In the genomic region with DNA sequence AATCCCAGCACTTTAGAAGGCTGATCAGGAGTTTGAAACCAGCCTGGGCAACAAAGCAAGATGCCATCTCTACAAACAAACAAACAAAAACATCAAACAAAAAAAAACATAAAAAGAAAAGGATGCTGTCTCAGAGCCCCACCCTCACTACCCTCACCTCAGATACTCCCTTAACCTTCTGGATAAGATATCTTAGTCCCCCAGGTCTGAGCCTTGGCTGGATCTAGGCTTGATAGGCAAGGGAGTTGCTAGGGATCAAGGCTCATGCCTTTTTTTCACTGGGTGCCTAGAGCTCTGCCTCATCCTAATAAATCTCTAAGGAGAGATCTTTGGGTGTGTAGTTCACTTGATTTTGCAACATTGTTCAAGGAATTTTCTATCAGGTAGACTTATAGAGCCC, we compare ENCODE assay signal across 24 cellular contexts. TPM values are rescaled to one million over a fixed set of nuclear protein-coding genes. Genes with fewer than 3 reads are reported as not detected.
DNase-seq lines count a peak whose midpoint lies in the region; ATAC-seq, FAIRE-seq and TF ChIP-seq lines count a peak whose summit lies in the region.
"Had no signal": no experiment of that assay in that cellular context is flagged by ENCODE, and none has a peak within 500 bp of the region (broad histone marks: within the 10 kb centered on the region; RNA-seq: fewer than 3 reads in every experiment).

No MANE protein-coding gene starts in this region.

- CTCF ChIA-PET in mammary epithelial cell (lab: Charles Lee; ENCODE audit: low non-redundant PET) = no interaction called here

- H3K27me3 Mint-ChIP-seq in T-helper 17 cell = no peaks in the 10 kb centered on the region
- H3K27me3 Mint-ChIP-seq in stimulated activated memory B cell treated with anti-CD40 and anti-IgM and Interleukin-4, amounts not matched to agents 10 μg/mL and 1 μg/mL and 100 μg/mL, for 72 hours = no peaks in the 10 kb centered on the region
- H3K27me3 Mint-ChIP-seq: IgD-negative memory B cell had no signal

- H3K9me3 ChIP-seq in mammary epithelial cell (replicated peaks; ENCODE audit: insufficient read depth, low read length) = no peaks in the 10 kb centered on the region
- no peaks in the 10 kb centered on the region for H3K9me3 ChIP-seq in breast epithelium
- H3K9me3 ChIP-seq in T-helper 17 cell (ENCODE audit: control insufficient read depth, low read length, poor library complexity, severe bottlenecking) = no peaks in the 10 kb centered on the region
- H3K9me3 ChIP-seq in suprapubic skin = no peaks in the 10 kb centered on the region
- H3K9me3 ChIP-seq: SJCRH30 had no signal

- no peak overlapping the region for H3K27ac ChIP-seq in mammary epithelial cell (ENCODE audit: insufficient read depth, low read depth, low read length)
- H3K27ac ChIP-seq in breast epithelium = no peak overlapping the region
- H3K27ac ChIP-seq in suprapubic skin = no peak overlapping the region
- H3K27ac ChIP-seq: SJCRH30 had no signal

- no peak for TF ChIP-seq EP300 in suprapubic skin (IDR thresholded peaks at IDR 0.05)

- TF ChIP-seq CTCF in mammary epithelial cell (conservative IDR thresholded peaks at IDR 0.05 in 1 of 2, IDR thresholded peaks at IDR 0.05 in 1 of 2; ENCODE audit: extremely low read depth in 1 of 2, insufficient read depth in 1 of 2, low read depth in 1 of 2, low read length in 2 of 2) = no peak
- no peak for TF ChIP-seq CTCF in breast epithelium (IDR thresholded peaks at IDR 0.05)
- no peak for TF ChIP-seq CTCF in suprapubic skin (IDR thresholded peaks at IDR 0.05)

- H3K27ac Mint-ChIP-seq in T-helper 17 cell = peak overlapping the region; percentile 73
- peak overlapping the region; percentile 30 for H3K27ac Mint-ChIP-seq in stimulated activated memory B cell treated with anti-CD40 and anti-IgM and Interleukin-4, amounts not matched to agents 10 μg/mL and 1 μg/mL and 100 μg/mL, for 72 hours

- H3K36me3 ChIP-seq in mammary epithelial cell (ENCODE audit: insufficient read depth, low read length) (peaks cover 13% of the 10 kb centered on the region), breast epithelium (no peaks in the 10 kb centered on the region), suprapubic skin (peaks cover 19% of the 10 kb centered on the region)

- H3K4me1 Mint-ChIP-seq in T-helper 17 cell = peaks cover 39% of the 10 kb centered on the region
- H3K4me1 Mint-ChIP-seq in stimulated activated memory B cell treated with anti-CD40 and anti-IgM and Interleukin-4, amounts not matched to agents 10 μg/mL and 1 μg/mL and 100 μg/mL, for 72 hours = peaks cover 55% of the 10 kb centered on the region

- DNase-seq in mammary epithelial cell (no peak), breast epithelium (ENCODE audit: low spot score in 2 of 2) (no peak), T-helper 17 cell (no peak), erythroblast (lab: John Stamatoyannopoulos, UW) (peak; percentile 40 to 72), suprapubic skin (ENCODE audit: low spot score in 2 of 2) (no peak), GM12892 (ENCODE audit: insufficient read length) (no peak)
- DNase-seq: GDM1, Karpas-422, NCI-H1417, NCI-H1694 treated with DMSO at 0.1 percent for 48 hours, NCI-H2081 treated with DMSO at 0.1 percent for 48 hours, NCI-H2171 treated with DMSO at 0.1 percent for 48 hours, NCI-H446, NCI-H526, OCI-M1, SJCRH30 had no signal

- ATAC-seq in T-helper 17 cell (no peak), HG02870 (IDR thresholded peaks at IDR 0.05; ENCODE audit: unreplicated experiment) (no peak)
- no peak for ATAC-seq in stimulated activated memory B cell treated with anti-CD40 and anti-IgM and Interleukin-4, amounts not matched to agents 10 μg/mL and 1 μg/mL and 100 μg/mL, for 72 hours

- in situ Hi-C loops in mammary epithelial cell (cut with MboI; ENCODE audit: low sequenced_read_pairs in 2 of 2) = no loop called here

- no peak for FAIRE-seq in GM12892 (lab: Jason Lieb, UNC)
- FAIRE-seq: GM19239, RCC 7860 had no signal

- no peak overlapping the region for H3K9ac ChIP-seq in mammary epithelial cell (ENCODE audit: insufficient read depth, low read length)

- no peaks in the 10 kb centered on the region for H3K27me3 ChIP-seq in mammary epithelial cell (ENCODE audit: insufficient read depth, low read length)
- H3K27me3 ChIP-seq in breast epithelium = no peaks in the 10 kb centered on the region
- H3K27me3 ChIP-seq in suprapubic skin = no peaks in the 10 kb centered on the region
- H3K27me3 ChIP-seq: SJCRH30 had no signal

- intact Hi-C loops in mammary epithelial cell (cut with micrococcal nuclease) = no loop called here
- intact Hi-C loops in breast epithelium (cut with DNase I; ENCODE audit: low total_unique reads) = no loop called here

- H3K9me3 Mint-ChIP-seq in stimulated activated memory B cell treated with anti-CD40 and anti-IgM and Interleukin-4, amounts not matched to agents 10 μg/mL and 1 μg/mL and 100 μg/mL, for 72 hours = peaks cover 3% of the 10 kb centered on the region
- H3K9me3 Mint-ChIP-seq: IgD-negative memory B cell had no signal

- peaks cover 8% of the 10 kb centered on the region for H3K4me1 ChIP-seq in mammary epithelial cell (ENCODE audit: insufficient read depth, low read length)
- no peaks in the 10 kb centered on the region for H3K4me1 ChIP-seq in breast epithelium
- peaks cover 5% of the 10 kb centered on the region for H3K4me1 ChIP-seq in suprapubic skin
- H3K4me1 ChIP-seq: SJCRH30 had no signal

- BruUV-seq in mammary epithelial cell (replicated peaks; lab: Mats Ljungman, UMichigan) = no TSS peak

- dilution Hi-C loops in mammary epithelial cell (cut with HindIII; ENCODE audit: low sequenced_read_pairs) = loop anchor here (5.0 kb wide), 1 partner anchor 58 kb away; no protein-coding TSS in a partner anchor

- H3K36me3 Mint-ChIP-seq in T-helper 17 cell (ENCODE audit: low read depth) = peaks cover 17% of the 10 kb centered on the region
- H3K36me3 Mint-ChIP-seq in stimulated activated memory B cell treated with anti-CD40 and anti-IgM and Interleukin-4, amounts not matched to agents 10 μg/mL and 1 μg/mL and 100 μg/mL, for 72 hours = peaks cover 67% of the 10 kb centered on the region

- no peak overlapping the region for H2AFZ ChIP-seq in mammary epithelial cell (ENCODE audit: low read depth, low read length)

- no peak overlapping the region for H3K4me3 ChIP-seq in mammary epithelial cell (replicated peaks in 1 of 3; ENCODE audit: insufficient read depth in 1 of 3, low read depth in 2 of 3, low read length in 3 of 3)
- H3K4me3 ChIP-seq in breast epithelium = no peak overlapping the region
- no peak overlapping the region for H3K4me3 ChIP-seq in suprapubic skin
- H3K4me3 ChIP-seq: SJCRH30 had no signal

- no peaks in the 10 kb centered on the region for H4K20me1 ChIP-seq in mammary epithelial cell (ENCODE audit: insufficient read depth, low read length)

- no peak overlapping the region for H3K4me3 Mint-ChIP-seq in T-helper 17 cell
- H3K4me3 Mint-ChIP-seq in stimulated activated memory B cell treated with anti-CD40 and anti-IgM and Interleukin-4, amounts not matched to agents 10 μg/mL and 1 μg/mL and 100 μg/mL, for 72 hours = no peak overlapping the region

- no peak for TF ChIP-seq POLR2A in breast epithelium (IDR thresholded peaks at IDR 0.05)
- TF ChIP-seq POLR2A in erythroblast (IDR thresholded peaks at IDR 0.05; ENCODE audit: low read length) = no peak
- no peak for TF ChIP-seq POLR2A in suprapubic skin (IDR thresholded peaks at IDR 0.05)
- no peak for TF ChIP-seq POLR2A in GM12892 (IDR thresholded peaks at IDR 0.05; ENCODE audit: low read depth, low read length)

- H3K4me2 ChIP-seq in mammary epithelial cell (ENCODE audit: insufficient read depth, low read depth, low read length) = peak overlapping the region; percentile 36

- H3K79me2 ChIP-seq in mammary epithelial cell (ENCODE audit: insufficient read depth, low read length) = peaks cover 71% of the 10 kb centered on the region

RNA-seq across cellular contexts. Expression of a gene that starts 7.4 kb away (rescaled TPM):
- 10 to 100 TPM; 56.5 to 84.3 TPM for total RNA-seq in mammary epithelial cell
- 120 TPM for polyA plus RNA-seq in mammary epithelial cell
- polyA minus RNA-seq in mammary epithelial cell = 92.7 TPM
- 10 to 100 TPM; 31.8 to 87.5 (median 87.4) TPM for total RNA-seq in breast epithelium
- total RNA-seq in T-helper 17 cell = 10 to 100 TPM; 81.6 to 86.2 TPM
- 10 to 100 TPM; 34.4 to 52.9 (median 40.2) TPM for total RNA-seq in suprapubic skin
- 155 TPM for polyA plus RNA-seq in GM12892 (2012; ENCODE audit: missing spikeins)

RNA-seq across cellular contexts. Expression of a gene that starts 36.7 kb away (rescaled TPM):
- 10 to 100 TPM; 13.0 to 16.1 TPM for total RNA-seq in mammary epithelial cell
- 15.3 TPM for polyA plus RNA-seq in mammary epithelial cell
- 13.9 TPM for polyA minus RNA-seq in mammary epithelial cell
- total RNA-seq in breast epithelium = 10 to 100 TPM; 33.4 to 82.8 (median 47.9) TPM
- 10 to 100 TPM; 18.4 to 24.4 TPM for total RNA-seq in T-helper 17 cell
- total RNA-seq in suprapubic skin = 10 to 100 TPM; 12.8 to 25.1 (median 19.3) TPM
- 101 TPM for polyA plus RNA-seq in GM12892 (2012; ENCODE audit: missing spikeins)

RNA-seq across cellular contexts. Expression of a gene that starts 48.3 kb away (rescaled TPM):
- total RNA-seq in mammary epithelial cell (under 1 TPM in 1 of 2 donors, not detected in 1; 0.42 TPM), breast epithelium (1 to 10 TPM; 2.4 to 4.1 (median 2.9) TPM), T-helper 17 cell (100 to 1,000 TPM; 267 to 268 TPM), suprapubic skin (1 to 10 TPM in 2 of 4 donors, under 1 TPM in 2; 0.26 to 3.9 (median 1.4) TPM)
- polyA plus RNA-seq in mammary epithelial cell = 0.23 TPM
- polyA minus RNA-seq in mammary epithelial cell = 0.88 TPM
- 60.3 TPM for polyA plus RNA-seq in GM12892 (2012; ENCODE audit: missing spikeins)
- total RNA-seq: A673, H4, MCF 10A had no signal

RNA-seq across cellular contexts. Expression of a gene that starts 52.3 kb away (rescaled TPM):
- total RNA-seq in mammary epithelial cell = under 1 TPM in 1 of 2 donors, not detected in 1; 0.17 TPM
- polyA plus RNA-seq in mammary epithelial cell = 0.10 TPM
- not detected for polyA minus RNA-seq in mammary epithelial cell
- 1 to 10 TPM in 2 of 3 donors, under 1 TPM in 1; 0.64 to 6.9 (median 1.2) TPM for total RNA-seq in breast epithelium
- under 1 TPM; 0.60 to 0.72 TPM for total RNA-seq in T-helper 17 cell
- total RNA-seq in suprapubic skin = 1 to 10 TPM in 2 of 4 donors, not detected in 2; 1.5 TPM
- polyA plus RNA-seq in GM12892 (2012; ENCODE audit: missing spikeins) = not detected
- total RNA-seq: A673, MCF 10A, SJCRH30 had no signal
- polyA plus RNA-seq: IgD-negative memory B cell had no signal

Comparison
In these comparisons a context has a peak if more than half of its experiments do, and no peak if none do; other contexts are left out.
1. DNase-seq: peak in erythroblast (2 of 2); none in mammary epithelial cell (single experiment), breast epithelium (0 of 2), T-helper 17 cell (0 of 3), suprapubic skin (0 of 2) and GM12892 (single experiment).
2. RNA of a gene that starts 48.3 kb away (total RNA-seq): 267 to 268 TPM in T-helper 17 cell; 2.4 to 4.1 TPM in breast epithelium, 0.26 to 3.9 TPM in suprapubic skin and 0.42 TPM in mammary epithelial cell; every median in the first group is over 10 times any median in the second.